Comparison of ENCODE assay signal across 11 cellular contexts in the genomic region with DNA sequence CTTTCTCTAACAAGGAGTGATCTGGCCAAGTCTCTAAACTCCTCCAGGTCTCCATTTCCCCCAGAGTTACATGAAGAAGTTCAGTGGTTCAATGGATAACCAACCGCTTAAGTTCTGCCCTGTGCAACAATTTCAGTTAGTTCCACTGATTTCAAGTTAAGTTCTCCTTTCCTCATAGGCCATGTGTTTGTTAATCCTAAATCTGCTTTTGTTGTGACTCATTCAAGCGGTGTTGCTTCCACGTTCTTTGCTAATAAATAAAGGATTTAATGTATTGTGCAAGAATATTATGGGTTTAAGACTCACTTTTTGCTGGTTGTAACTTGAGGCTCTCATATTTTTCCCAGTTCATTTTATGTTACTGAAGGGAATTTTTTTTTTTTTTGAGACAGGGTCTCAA. TPM values are rescaled to one million over a fixed set of nuclear protein-coding genes. Genes with fewer than 3 reads are reported as not detected.
DNase-seq lines count a peak whose midpoint lies in the region; ATAC-seq and TF ChIP-seq lines count a peak whose summit lies in the region.
"Had no signal": no experiment of that assay in that cellular context is flagged by ENCODE, and none has a peak within 500 bp of the region (broad histone marks: within the 10 kb centered on the region; RNA-seq: fewer than 3 reads in every experiment).

No MANE protein-coding gene starts in this region.

- H3K27ac Mint-ChIP-seq in brain (peak overlapping the region in 3 of 5 experiments; percentile 17 to 95 (median 81)), naive B cell (peak overlapping the region in 5 of 6 donors; percentile 6 to 71 (median 55)), Caco-2 (ENCODE audit: unreplicated experiment) (no peak overlapping the region)

- ATAC-seq in naive B cell (ENCODE audit: low read depth in 2 of 2), result no peak
- no peak for ATAC-seq in GM19023 (IDR thresholded peaks at IDR 0.05; ENCODE audit: unreplicated experiment)

- H3K9me3 Mint-ChIP-seq in brain, result no peaks in the 10 kb centered on the region
- H3K9me3 Mint-ChIP-seq in naive B cell, result no peaks in the 10 kb centered on the region
- H3K9me3 Mint-ChIP-seq in Caco-2 (ENCODE audit: unreplicated experiment), result no peaks in the 10 kb centered on the region

- no peaks in the 10 kb centered on the region for H3K27me3 ChIP-seq in BJ (ENCODE audit: control insufficient read depth, insufficient read depth, low read length)
- H3K27me3 ChIP-seq in Caco-2 (replicated peaks; ENCODE audit: control insufficient read depth, insufficient read depth, low read length), result no peaks in the 10 kb centered on the region
- H3K27me3 ChIP-seq: adrenal gland had no signal

- TF ChIP-seq CTCF in BJ (IDR thresholded peaks at IDR 0.05; ENCODE audit: insufficient read depth, low read depth, low read length) (no peak), brain (conservative IDR thresholded peaks at IDR 0.05) (no peak), Caco-2 (IDR thresholded peaks at IDR 0.05; ENCODE audit: insufficient read depth in 1 of 2, low read depth in 1 of 2, low read length in 1 of 2, severe bottlenecking in 1 of 2, unreplicated experiment in 1 of 2) (no peak)

- H3K27me3 Mint-ChIP-seq in brain (no peaks in the 10 kb centered on the region), naive B cell (no peaks in the 10 kb centered on the region), Caco-2 (ENCODE audit: insufficient read depth, unreplicated experiment) (no peaks in the 10 kb centered on the region)

- H3K36me3 ChIP-seq in BJ (ENCODE audit: control insufficient read depth, insufficient read depth, low read length) (no peaks in the 10 kb centered on the region), Caco-2 (ENCODE audit: control insufficient read depth, insufficient read depth, low read length) (no peaks in the 10 kb centered on the region)
- H3K36me3 ChIP-seq: adrenal gland had no signal

- H3K36me3 Mint-ChIP-seq in brain, result peaks cover 41% of the 10 kb centered on the region
- peaks cover 14 to 20% of the 10 kb centered on the region in 2 donors for H3K36me3 Mint-ChIP-seq in naive B cell
- peaks cover 35% of the 10 kb centered on the region for H3K36me3 Mint-ChIP-seq in Caco-2 (ENCODE audit: insufficient read depth, unreplicated experiment)

- DNase-seq in BJ (ENCODE audit: low read depth), result peak; percentile 81
- peak; percentile 80 for DNase-seq in LHCN-M2 (ENCODE audit: low read depth)
- DNase-seq in naive B cell, result no peak
- DNase-seq in hepatic stellate cell (ENCODE audit: low spot score), result no peak
- DNase-seq in RKO (ENCODE audit: low spot score), result no peak
- no peak for DNase-seq in Caco-2
- DNase-seq: adrenal gland; NCI-H526 treated with DMSO at 0.1 percent for 48 hours; stimulated activated CD4-positive, alpha-beta T cell treated with anti-CD3 and anti-CD28 coated beads, Interleukin-4, amount 100 ng/mL, for 24 hours had no signal

- H3K4me3 ChIP-seq in BJ (ENCODE audit: low read depth, low read length) (no peak overlapping the region), Caco-2 (ENCODE audit: low read depth, low read length) (no peak overlapping the region)
- H3K4me3 ChIP-seq: adrenal gland had no signal

- no peaks in the 10 kb centered on the region for H3K4me1 ChIP-seq in Caco-2

- no TSS peak for BruUV-seq in Caco-2 (replicated peaks; lab: Mats Ljungman, UMichigan)

- H3K4me3 Mint-ChIP-seq in brain (no peak overlapping the region), naive B cell (no peak overlapping the region), Caco-2 (ENCODE audit: unreplicated experiment) (no peak overlapping the region)

- no peaks in the 10 kb centered on the region for H3K9me3 ChIP-seq in Caco-2
- H3K9me3 ChIP-seq: adrenal gland had no signal

- intact Hi-C loops in Caco-2 (cut with micrococcal nuclease; ENCODE audit: unreplicated experiment), result no loop called here

- POLR2A ChIA-PET in BJ (lab: Charles Lee) (no interaction called here), Caco-2 (lab: Charles Lee) (no interaction called here)

- H3K4me1 Mint-ChIP-seq in brain (peaks cover 85% of the 10 kb centered on the region), naive B cell (peaks cover 39 to 79% (median 67%) of the 10 kb centered on the region in 3 donors), Caco-2 (ENCODE audit: low read depth, unreplicated experiment) (peaks cover 13% of the 10 kb centered on the region)

- CTCF ChIA-PET in BJ (lab: Yijun Ruan, JAX), result interaction anchor here (1.2 kb wide), 2 partner anchors 35 to 58 kb away, joined by 3 read pairs; no protein-coding TSS in a partner anchor
- CTCF ChIA-PET in Caco-2 (lab: Charles Lee), result interaction anchor here (1.5 kb wide), 1 partner anchor 80 kb away, joined by 6 read pairs; no protein-coding TSS in a partner anchor

RNA-seq across cellular contexts. Expression of gene GNA13, which starts 36.3 kb away (rescaled TPM):
- polyA plus RNA-seq in BJ (2011; rRNA removed), result 18.8 and 36.5 TPM in 2 replicates
- 20.6 and 23.3 TPM in 2 replicates for polyA minus RNA-seq in BJ (2011; rRNA and poly(A)+ RNA removed)
- 46.6 and 53.2 TPM in 2 replicates for total RNA-seq in LHCN-M2 (2014; rRNA removed)
- 13.1 TPM for polyA plus RNA-seq in LHCN-M2 (2012)
- polyA plus RNA-seq in brain (ENCODE audit: insufficient read depth, low read depth, low replicate concordance), result 24.1 TPM
- polyA plus RNA-seq in naive B cell (ENCODE audit: low read depth in 6 of 6), result 10 to 100 TPM; 45.6 to 53.9 (median 50.9) TPM
- 38.0 and 39.1 TPM in 2 replicates for total RNA-seq in Caco-2 (2022)

Comparison
In these comparisons a context has a peak if more than half of its experiments do, and no peak if none do; other contexts are left out.
1. DNase-seq: peak in BJ (single experiment) and LHCN-M2 (single experiment); none in naive B cell (single experiment), hepatic stellate cell (single experiment), RKO (single experiment) and Caco-2 (0 of 2).